In the genomic region with DNA sequence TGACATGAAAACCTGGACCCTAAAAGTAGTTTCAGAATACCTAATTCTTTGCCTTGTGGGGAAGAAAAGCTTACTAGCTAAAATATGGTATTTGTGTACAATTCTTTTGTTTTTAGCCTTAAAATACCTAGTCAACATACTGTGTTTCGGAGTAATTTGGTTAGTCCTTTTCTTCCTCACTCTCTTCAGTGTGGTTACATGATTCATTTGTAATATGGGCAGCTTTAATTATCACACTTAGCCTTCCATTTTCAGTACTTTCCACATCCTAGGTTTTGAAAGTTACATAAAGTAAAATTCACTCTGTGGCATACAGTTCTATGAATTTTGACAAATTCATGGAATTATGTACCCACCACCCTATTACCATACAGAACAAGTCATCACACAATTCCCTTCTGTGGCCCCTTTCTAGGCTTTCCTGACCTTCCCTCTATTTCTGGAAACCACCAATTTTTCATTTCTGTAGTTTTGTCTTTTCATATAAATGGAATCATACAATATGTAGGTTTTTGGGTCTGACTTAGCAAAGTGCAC, we compare ENCODE assay signal across 4 cellular contexts.
"Had no signal": no experiment of that assay in that cellular context is flagged by ENCODE, and none has a peak within 500 bp of the region (broad histone marks: within the 10 kb centered on the region; RNA-seq: fewer than 3 reads in every experiment).

No MANE protein-coding gene starts in this region.

- DNase-seq: GM23248, H9, HCEC 1CT, IMR-90 had no signal

- H3K27ac Mint-ChIP-seq: H9 had no signal

- H3K4me3 Mint-ChIP-seq: H9 had no signal

- H3K9me3 Mint-ChIP-seq: H9 had no signal
